Comparison of ENCODE assay signal across 10 cellular contexts in the genomic region with DNA sequence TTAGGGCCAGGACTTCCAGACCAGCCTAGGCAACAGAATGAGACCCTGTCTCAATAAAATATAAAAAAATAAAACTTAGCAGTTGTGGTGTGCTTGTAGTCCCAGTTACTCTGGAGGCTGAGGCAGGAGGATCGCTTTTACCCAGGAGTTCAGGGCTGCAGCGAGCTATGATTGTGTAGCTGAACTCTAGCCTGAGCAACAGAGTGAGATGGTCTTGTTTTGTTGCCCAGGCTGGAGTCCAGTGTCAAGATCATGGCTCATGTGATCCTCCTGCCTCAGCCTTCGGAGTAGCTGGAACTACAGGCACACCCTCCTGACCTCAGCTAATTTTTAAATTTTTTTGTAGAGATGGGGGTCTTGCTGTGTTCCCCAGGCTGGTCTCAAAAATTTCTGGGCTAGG. TPM values are rescaled to one million over a fixed set of nuclear protein-coding genes. Genes with fewer than 3 reads are reported as not detected.
DNase-seq lines count a peak whose midpoint lies in the region; ATAC-seq and TF ChIP-seq lines count a peak whose summit lies in the region.
"Had no signal": no experiment of that assay in that cellular context is flagged by ENCODE, and none has a peak within 500 bp of the region (broad histone marks: within the 10 kb centered on the region; RNA-seq: fewer than 3 reads in every experiment).

No MANE protein-coding gene starts in this region.

- TF ChIP-seq POLR2A in testis (IDR thresholded peaks at IDR 0.05): no peak

- H3K4me1 Mint-ChIP-seq in activated CD4-positive, alpha-beta T cell treated with anti-CD3 and anti-CD28 coated beads, Interleukin-2, amount 10 ng/mL, durations not matched to agents 24 days and 14 days: peaks cover 26% of the 10 kb centered on the region
- peaks cover 32% of the 10 kb centered on the region for H3K4me1 Mint-ChIP-seq in activated naive CD8-positive, alpha-beta T cell treated with anti-CD3 and anti-CD28 coated beads for 36 hours

- peaks cover 68% of the 10 kb centered on the region for H3K4me1 ChIP-seq in testis

- no peak overlapping the region for H3K4me3 ChIP-seq in testis

- 70 to 74% methylated on average over 3 of the region's 3 CpGs for WGBS in testis, 2 donors

- no peaks in the 10 kb centered on the region for H3K9me3 ChIP-seq in testis

- H3K36me3 ChIP-seq in testis (ENCODE audit: low read depth, missing control alignments): no peaks in the 10 kb centered on the region

- no peak for DNase-seq in activated CD4-positive, alpha-beta T cell treated with anti-CD3 and anti-CD28 coated beads, Interleukin-2, amount 10 ng/mL, durations not matched to agents 24 days and 14 days
- no peak for DNase-seq in activated CD4-positive, alpha-beta T cell treated with anti-CD3 and anti-CD28 coated beads, Interleukin-2, amount 50 U/mL, for 1 hour
- no peak for DNase-seq in activated naive CD8-positive, alpha-beta T cell treated with anti-CD3 and anti-CD28 coated beads for 36 hours
- DNase-seq in medulla oblongata (ENCODE audit: extremely low spot score) (peak; percentile 31), testis (peak; percentile 44), pons (ENCODE audit: low spot score) (no peak), COLO668 (lab: John Stamatoyannopoulos, UW; ENCODE audit: unreplicated experiment) (no peak)
- DNase-seq: natural killer cell, NCI-H748 treated with DMSO at 0.1 percent for 48 hours had no signal

- no peaks in the 10 kb centered on the region for H3K27me3 Mint-ChIP-seq in activated CD4-positive, alpha-beta T cell treated with anti-CD3 and anti-CD28 coated beads, Interleukin-2, amount 10 ng/mL, durations not matched to agents 24 days and 14 days
- no peaks in the 10 kb centered on the region for H3K27me3 Mint-ChIP-seq in activated naive CD8-positive, alpha-beta T cell treated with anti-CD3 and anti-CD28 coated beads for 36 hours

- no peak for TF ChIP-seq CTCF in testis (IDR thresholded peaks at IDR 0.05)

- H3K27me3 ChIP-seq in testis: no peaks in the 10 kb centered on the region

- intact Hi-C loops in activated CD4-positive, alpha-beta T cell treated with anti-CD3 and anti-CD28 coated beads, Interleukin-2, amount 10 ng/mL, durations not matched to agents 24 days and 14 days (cut with micrococcal nuclease): no loop called here
- intact Hi-C loops in testis (cut with DNase I; ENCODE audit: low total_unique reads): no loop called here

- H3K27ac ChIP-seq in testis: peak overlapping the region; percentile 93 to 98

- H3K27ac Mint-ChIP-seq in activated CD4-positive, alpha-beta T cell treated with anti-CD3 and anti-CD28 coated beads, Interleukin-2, amount 10 ng/mL, durations not matched to agents 24 days and 14 days: peak overlapping the region; percentile 18
- H3K27ac Mint-ChIP-seq in activated naive CD8-positive, alpha-beta T cell treated with anti-CD3 and anti-CD28 coated beads for 36 hours: peak overlapping the region; percentile 65
- H3K27ac Mint-ChIP-seq: natural killer cell had no signal

- ATAC-seq in GM18907 (IDR thresholded peaks at IDR 0.05; ENCODE audit: unreplicated experiment): no peak
- ATAC-seq: natural killer cell had no signal

- H3K4me3 Mint-ChIP-seq in activated CD4-positive, alpha-beta T cell treated with anti-CD3 and anti-CD28 coated beads, Interleukin-2, amount 10 ng/mL, durations not matched to agents 24 days and 14 days: no peak overlapping the region
- no peak overlapping the region for H3K4me3 Mint-ChIP-seq in activated naive CD8-positive, alpha-beta T cell treated with anti-CD3 and anti-CD28 coated beads for 36 hours
- H3K4me3 Mint-ChIP-seq: natural killer cell had no signal

- H3K36me3 Mint-ChIP-seq in activated CD4-positive, alpha-beta T cell treated with anti-CD3 and anti-CD28 coated beads, Interleukin-2, amount 10 ng/mL, durations not matched to agents 24 days and 14 days (ENCODE audit: low read depth): peaks cover 4% of the 10 kb centered on the region
- H3K36me3 Mint-ChIP-seq in activated naive CD8-positive, alpha-beta T cell treated with anti-CD3 and anti-CD28 coated beads for 36 hours: peaks cover 3% of the 10 kb centered on the region
- H3K36me3 Mint-ChIP-seq: natural killer cell had no signal

- H3K9me3 Mint-ChIP-seq in activated CD4-positive, alpha-beta T cell treated with anti-CD3 and anti-CD28 coated beads, Interleukin-2, amount 10 ng/mL, durations not matched to agents 24 days and 14 days: no peaks in the 10 kb centered on the region
- H3K9me3 Mint-ChIP-seq in activated naive CD8-positive, alpha-beta T cell treated with anti-CD3 and anti-CD28 coated beads for 36 hours: no peaks in the 10 kb centered on the region
- H3K9me3 Mint-ChIP-seq: natural killer cell had no signal

RNA-seq across cellular contexts. Expression of gene JUNB, which starts 4.3 kb away (rescaled TPM):
- total RNA-seq in activated CD4-positive, alpha-beta T cell treated with anti-CD3 and anti-CD28 coated beads, Interleukin-2, amount 10 ng/mL, durations not matched to agents 24 days and 14 days: 302 and 310 TPM in 2 replicates
- total RNA-seq in activated naive CD8-positive, alpha-beta T cell treated with anti-CD3 and anti-CD28 coated beads for 36 hours: 100 to 1,000 TPM; 171 to 175 TPM
- total RNA-seq in testis: 100 to 1,000 TPM in 1 of 2 donors, 10 to 100 TPM in 1; 75.9 to 143 TPM
- 54.5 TPM for polyA plus RNA-seq in testis (ENCODE audit: insufficient read depth, low read depth, low replicate concordance)

RNA-seq across cellular contexts. Expression of gene HOOK2, which starts 11.6 kb away (rescaled TPM):
- 17.8 and 18.3 TPM in 2 replicates for total RNA-seq in activated CD4-positive, alpha-beta T cell treated with anti-CD3 and anti-CD28 coated beads, Interleukin-2, amount 10 ng/mL, durations not matched to agents 24 days and 14 days
- total RNA-seq in activated naive CD8-positive, alpha-beta T cell treated with anti-CD3 and anti-CD28 coated beads for 36 hours: 10 to 100 TPM; 13.0 to 13.8 TPM
- total RNA-seq in testis: 10 to 100 TPM; 54.4 to 63.4 TPM
- 30.0 TPM for polyA plus RNA-seq in testis (ENCODE audit: insufficient read depth, low read depth, low replicate concordance)

RNA-seq across cellular contexts. Expression of gene PRDX2, which starts 14.7 kb away (rescaled TPM):
- total RNA-seq in activated CD4-positive, alpha-beta T cell treated with anti-CD3 and anti-CD28 coated beads, Interleukin-2, amount 10 ng/mL, durations not matched to agents 24 days and 14 days: 277 and 294 TPM in 2 replicates
- total RNA-seq in activated naive CD8-positive, alpha-beta T cell treated with anti-CD3 and anti-CD28 coated beads for 36 hours: 100 to 1,000 TPM; 238 to 241 TPM
- 100 to 1,000 TPM in 1 of 2 donors, 10 to 100 TPM in 1; 72.1 to 117 TPM for total RNA-seq in testis
- 87.1 TPM for polyA plus RNA-seq in testis (ENCODE audit: insufficient read depth, low read depth, low replicate concordance)

RNA-seq across cellular contexts. Expression of gene THSD8, which starts 14.9 kb away (rescaled TPM):
- total RNA-seq in activated CD4-positive, alpha-beta T cell treated with anti-CD3 and anti-CD28 coated beads, Interleukin-2, amount 10 ng/mL, durations not matched to agents 24 days and 14 days: 26.8 and 32.7 TPM in 2 replicates
- 10 to 100 TPM; 25.3 to 30.5 TPM for total RNA-seq in activated naive CD8-positive, alpha-beta T cell treated with anti-CD3 and anti-CD28 coated beads for 36 hours
- 10 to 100 TPM in 1 of 2 donors, 1 to 10 TPM in 1; 3.0 to 14.0 TPM for total RNA-seq in testis
- 27.9 TPM for polyA plus RNA-seq in testis (ENCODE audit: insufficient read depth, low read depth, low replicate concordance)

RNA-seq across cellular contexts. Expression of gene RNASEH2A, which starts 19.4 kb away (rescaled TPM):
- total RNA-seq in activated CD4-positive, alpha-beta T cell treated with anti-CD3 and anti-CD28 coated beads, Interleukin-2, amount 10 ng/mL, durations not matched to agents 24 days and 14 days: 35.8 and 51.5 TPM in 2 replicates
- total RNA-seq in activated naive CD8-positive, alpha-beta T cell treated with anti-CD3 and anti-CD28 coated beads for 36 hours: 10 to 100 TPM; 46.1 to 55.5 TPM
- 10 to 100 TPM; 15.7 to 18.6 TPM for total RNA-seq in testis
- 14.1 TPM for polyA plus RNA-seq in testis (ENCODE audit: insufficient read depth, low read depth, low replicate concordance)

Comparison
In these comparisons a context has a peak if more than half of its experiments do, and no peak if none do; other contexts are left out.
1. DNase-seq: peak in medulla oblongata (single experiment) and testis (single experiment); none in activated CD4-positive, alpha-beta T cell treated with anti-CD3 and anti-CD28 coated beads, Interleukin-2, amount 10 ng/mL, durations not matched to agents 24 days and 14 days (single experiment), activated CD4-positive, alpha-beta T cell treated with anti-CD3 and anti-CD28 coated beads, Interleukin-2, amount 50 U/mL, for 1 hour (single experiment), activated naive CD8-positive, alpha-beta T cell treated with anti-CD3 and anti-CD28 coated beads for 36 hours (single experiment), pons (single experiment) and COLO668 (single experiment).